ENCODE assay signal across 17 cellular contexts in genomic region chr12:113052326-113052725, GRCh38. TPM values are rescaled to one million over a fixed set of nuclear protein-coding genes. Genes with fewer than 3 reads are reported as not detected.
DNase-seq lines count a peak whose midpoint lies in the region; ATAC-seq and TF ChIP-seq lines count a peak whose summit lies in the region.
"Had no signal": no experiment of that assay in that cellular context is flagged by ENCODE, and none has a peak within 500 bp of the region (broad histone marks: within the 10 kb centered on the region; RNA-seq: fewer than 3 reads in every experiment).

No MANE protein-coding gene starts in this region.

- no peak for TF ChIP-seq CTCF in GM10266 (IDR thresholded peaks at IDR 0.05; ENCODE audit: control insufficient read depth, insufficient read depth, low read depth, missing control alignments)
- TF ChIP-seq CTCF in OCI-LY7 (conservative IDR thresholded peaks at IDR 0.05; ENCODE audit: low read length), result no peak
- no peak for TF ChIP-seq CTCF in type B pancreatic cell (conservative IDR thresholded peaks at IDR 0.05)

- H3K36me3 Mint-ChIP-seq in naive thymus-derived CD4-positive, alpha-beta T cell, result no peaks in the 10 kb centered on the region
- H3K36me3 Mint-ChIP-seq in type B pancreatic cell, result no peaks in the 10 kb centered on the region
- H3K36me3 Mint-ChIP-seq: CD14-positive monocyte had no signal

- H3K4me1 Mint-ChIP-seq in naive thymus-derived CD4-positive, alpha-beta T cell, result peaks cover 4 to 75% (median 69%) of the 10 kb centered on the region in 7 donors
- H3K4me1 Mint-ChIP-seq in type B pancreatic cell (ENCODE audit: unreplicated experiment), result no peaks in the 10 kb centered on the region

- H3K9me3 ChIP-seq in BLaER1 (no peaks in the 10 kb centered on the region), OCI-LY7 (ENCODE audit: low read length) (no peaks in the 10 kb centered on the region)
- no peaks in the 10 kb centered on the region for H3K9me3 ChIP-seq in naive thymus-derived CD4-positive, alpha-beta T cell (ENCODE audit: control insufficient read depth in 2 of 3, low read length in 3 of 3)
- H3K9me3 ChIP-seq: A549, MG63 had no signal

- peak overlapping the region; percentile 67 for H3K27ac ChIP-seq in BLaER1
- H3K27ac ChIP-seq in OCI-LY7 (ENCODE audit: low read depth, low read length, poor library complexity, severe bottlenecking), result peak overlapping the region; percentile 97
- H3K27ac ChIP-seq in naive thymus-derived CD4-positive, alpha-beta T cell (ENCODE audit: low read depth, low read length), result no peak overlapping the region
- H3K27ac ChIP-seq: A549, KMS-11 had no signal

- DNase-seq in GM10266 (ENCODE audit: extremely low spot score) (peak; percentile 12), OCI-LY7 (ENCODE audit: low spot score) (peak; percentile 88), SIG-M5 (lab: John Stamatoyannopoulos, UW) (no peak), type B pancreatic cell (ENCODE audit: extremely low spot score, unreplicated experiment) (no peak)
- no peak for DNase-seq in naive thymus-derived CD4-positive, alpha-beta T cell
- DNase-seq in stimulated activated CD4-positive, alpha-beta T cell treated with anti-CD3 and anti-CD28 coated beads, Interleukin-2, amount 100 ng/mL, for 24 hours, result no peak
- DNase-seq: MG63, NCI-H1105 treated with DMSO at 0.1 percent for 48 hours, NCI-H1694 treated with DMSO at 0.1 percent for 48 hours, NCI-H2107, NCI-H2227 treated with DMSO at 0.1 percent for 48 hours, NCI-H524, SHP77 treated with DMSO at 0.1 percent for 48 hours had no signal

- H3K4me3 ChIP-seq in BLaER1 (peak overlapping the region; percentile 20; the same call in 1 of the 2 replicates), OCI-LY7 (ENCODE audit: low read depth, low read length, poor library complexity, severe bottlenecking) (peak overlapping the region; percentile 48)
- no peak overlapping the region for H3K4me3 ChIP-seq in naive thymus-derived CD4-positive, alpha-beta T cell (ENCODE audit: low read length)
- H3K4me3 ChIP-seq: A549, MG63 had no signal

- H3K9me2 ChIP-seq in OCI-LY7 (ENCODE audit: insufficient read depth, low read length), result no peaks in the 10 kb centered on the region

- H2AFZ ChIP-seq in OCI-LY7 (ENCODE audit: low read length), result no peak overlapping the region

- H3K27me3 Mint-ChIP-seq in naive thymus-derived CD4-positive, alpha-beta T cell, result peaks cover 0 to 24% (median 0%) of the 10 kb centered on the region in 5 donors
- peaks cover 89% of the 10 kb centered on the region for H3K27me3 Mint-ChIP-seq in type B pancreatic cell

- peak overlapping the region; percentile 55 for H3K9ac ChIP-seq in BLaER1
- H3K9ac ChIP-seq: KMS-11 had no signal

- peaks cover 89% of the 10 kb centered on the region for H3K4me1 ChIP-seq in BLaER1
- peaks cover 88% of the 10 kb centered on the region for H3K4me1 ChIP-seq in OCI-LY7 (ENCODE audit: insufficient read depth, low read length, poor library complexity, severe bottlenecking)
- peaks cover 4 to 31% of the 10 kb centered on the region in 2 donors for H3K4me1 ChIP-seq in naive thymus-derived CD4-positive, alpha-beta T cell (ENCODE audit: control insufficient read depth in 2 of 2, insufficient read depth in 2 of 2, low read length in 2 of 2)

- POLR2A ChIA-PET in OCI-LY7 (lab: Charles Lee), result interaction anchor here (1.3 to 16.3 kb wide), 2 partner anchors 15 to 119 kb away, joined by 10 to 235 read pairs; no protein-coding TSS in a partner anchor
- POLR2A ChIA-PET in naive thymus-derived CD4-positive, alpha-beta T cell (lab: Charles Lee), result no interaction called here

- H3K4me2 ChIP-seq in BLaER1 (peak overlapping the region; percentile 83), OCI-LY7 (ENCODE audit: low read length) (peak overlapping the region; percentile 75)
- H3K4me2 ChIP-seq: A549, KMS-11 had no signal

- intact Hi-C loops in OCI-LY7 (cut with micrococcal nuclease; ENCODE audit: unreplicated experiment), result loop anchor here (1.0 kb wide), 1 partner anchor 23 kb away; no protein-coding TSS in a partner anchor
- intact Hi-C loops in naive thymus-derived CD4-positive, alpha-beta T cell (cut with micrococcal nuclease), result loop anchor here in 1 of 2 donors (10.0 kb wide), 1 partner anchor 282 kb away; the partner anchor contains the start of gene SLC8B1

- no peaks in the 10 kb centered on the region for H4K20me1 ChIP-seq in BLaER1
- H4K20me1 ChIP-seq in OCI-LY7 (ENCODE audit: insufficient read depth, low read length), result no peaks in the 10 kb centered on the region

- H3K4me3 Mint-ChIP-seq in naive thymus-derived CD4-positive, alpha-beta T cell, result peak overlapping the region in 5 of 10 donors; percentile 2 to 48 (median 11)
- no peak overlapping the region for H3K4me3 Mint-ChIP-seq in type B pancreatic cell
- H3K4me3 Mint-ChIP-seq: CD14-positive monocyte had no signal

- CTCF ChIA-PET in OCI-LY7 (lab: Charles Lee; ENCODE audit: unreplicated experiment), result interaction anchor here (0.6 kb wide), 1 partner anchor 16 kb away, joined by 3 read pairs; no protein-coding TSS in a partner anchor
- CTCF ChIA-PET in naive thymus-derived CD4-positive, alpha-beta T cell (lab: Charles Lee), result interaction anchor here (0.9 to 8.1 kb wide), 2 partner anchors 42 to 46 kb away, joined by 3 to 73 read pairs; no protein-coding TSS in a partner anchor

- no peaks in the 10 kb centered on the region for H3K9me3 Mint-ChIP-seq in naive thymus-derived CD4-positive, alpha-beta T cell
- no peaks in the 10 kb centered on the region for H3K9me3 Mint-ChIP-seq in type B pancreatic cell

- ATAC-seq in naive thymus-derived CD4-positive, alpha-beta T cell, result no peak
- ATAC-seq: A549 had no signal

- H3K27me3 ChIP-seq in BLaER1, result peaks cover 20% of the 10 kb centered on the region; the same call in 1 of the 2 replicates
- H3K27me3 ChIP-seq in naive thymus-derived CD4-positive, alpha-beta T cell (ENCODE audit: control insufficient read depth in 2 of 2, insufficient read depth in 2 of 2, low read length in 2 of 2), result no peaks in the 10 kb centered on the region

- peak overlapping the region in 8 of 9 donors; percentile 0 to 81 (median 32) for H3K27ac Mint-ChIP-seq in naive thymus-derived CD4-positive, alpha-beta T cell
- H3K27ac Mint-ChIP-seq in type B pancreatic cell, result no peak overlapping the region
- H3K27ac Mint-ChIP-seq: CD14-positive monocyte had no signal

- H3K79me2 ChIP-seq in OCI-LY7 (ENCODE audit: insufficient read depth, low read depth, low read length), result peaks cover 40% of the 10 kb centered on the region

- no TSS peak for BruUV-seq in OCI-LY7 (replicated peaks; lab: Mats Ljungman, UMichigan)

- no peaks in the 10 kb centered on the region for H3K36me3 ChIP-seq in BLaER1
- H3K36me3 ChIP-seq in OCI-LY7 (ENCODE audit: insufficient read depth, low read length), result peaks cover 14% of the 10 kb centered on the region
- H3K36me3 ChIP-seq in naive thymus-derived CD4-positive, alpha-beta T cell (ENCODE audit: control insufficient read depth in 2 of 3, insufficient read depth in 3 of 3, low read length in 3 of 3), result no peaks in the 10 kb centered on the region
- H3K36me3 ChIP-seq: MG63 had no signal

RNA-seq across cellular contexts. Expression of gene DTX1, which starts 4.2 kb away (rescaled TPM):
- total RNA-seq in OCI-LY7 (2014; rRNA removed; shearing (Covaris generic)), result 263 and 293 TPM in 2 replicates
- total RNA-seq in OCI-LY7 (2022) (510 and 535 TPM in 2 replicates), type B pancreatic cell (ENCODE audit: low replicate concordance) (1.4 and 2.4 TPM in 2 replicates)
- 10 to 100 TPM in 2 of 5 experiments, 1 to 10 TPM in 2, not detected in 1; 4.2 to 15.8 (median 8.8) TPM for total RNA-seq in naive thymus-derived CD4-positive, alpha-beta T cell
- polyA plus RNA-seq in naive thymus-derived CD4-positive, alpha-beta T cell, result 1 to 10 TPM in 1 of 2 donors, under 1 TPM in 1; 0.80 to 4.2 TPM

Comparison
In these comparisons a context has a peak if more than half of its experiments do, and no peak if none do; other contexts are left out.
1. DNase-seq: peak in GM10266 (single experiment) and OCI-LY7 (single experiment); none in naive thymus-derived CD4-positive, alpha-beta T cell (0 of 9), SIG-M5 (single experiment), stimulated activated CD4-positive, alpha-beta T cell treated with anti-CD3 and anti-CD28 coated beads, Interleukin-2, amount 100 ng/mL, for 24 hours (0 of 2) and type B pancreatic cell (single experiment).
2. RNA of gene DTX1, which starts 4.2 kb away (total RNA-seq): 263 to 535 TPM in OCI-LY7; 4.2 to 15.8 TPM in naive thymus-derived CD4-positive, alpha-beta T cell and 1.4 to 2.4 TPM in type B pancreatic cell; every median in the first group is over 10 times any median in the second.